27 cellular contexts compared by ENCODE assay signal in the genomic region with DNA sequence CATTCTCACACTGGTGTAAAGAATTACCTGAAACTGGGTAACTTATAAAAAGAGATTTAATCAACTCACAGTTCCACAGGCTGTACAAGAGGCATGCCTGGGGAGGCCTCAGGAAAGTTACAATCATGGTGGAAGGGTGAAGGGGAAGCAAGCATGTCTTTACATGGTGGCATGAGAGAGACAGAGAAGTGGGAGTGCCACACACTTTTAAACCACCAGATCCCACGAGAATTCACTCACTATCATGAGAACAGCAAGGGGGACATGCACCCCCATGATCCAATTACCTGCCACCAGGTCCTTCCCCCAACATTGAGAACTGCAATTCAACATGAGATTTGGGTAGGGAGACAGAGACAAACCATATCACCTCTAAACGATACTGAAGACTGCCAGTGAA. TPM values are rescaled to one million over a fixed set of nuclear protein-coding genes. Genes with fewer than 3 reads are reported as not detected.
"Had no signal": no experiment of that assay in that cellular context is flagged by ENCODE, and none has a peak within 500 bp of the region (broad histone marks: within the 10 kb centered on the region; RNA-seq: fewer than 3 reads in every experiment).

No MANE protein-coding gene starts in this region.

- H3K4me1 Mint-ChIP-seq: natural killer cell; neural crest cell; stimulated activated effector memory CD8-positive, alpha-beta T cell treated with anti-CD3 and anti-CD28 coated beads, Interleukin-12 subunit alpha, Interleukin-12 subunit beta, amount 100 ng/mL, for 72 hours had no signal

- H3K27me3 ChIP-seq: esophagus squamous epithelium, left lung, sigmoid colon, stomach, thyroid gland had no signal

- DNase-seq: dermis blood vessel endothelial cell; effector memory CD4-positive, alpha-beta T cell; esophagus squamous epithelium; foreskin melanocyte; glutamatergic neuron; heart right ventricle; hippocampal formation; left cardiac atrium; left lung; natural killer cell; right cardiac atrium; sigmoid colon; stimulated activated CD4-positive, alpha-beta T cell treated with anti-CD3 and anti-CD28 coated beads, Interleukin-2, amount 100 ng/mL, for 24 hours; stimulated activated CD4-positive, alpha-beta T cell treated with anti-CD3 and anti-CD28 coated beads, Interleukin-4, amount 100 ng/mL, for 24 hours; stimulated activated naive CD4-positive, alpha-beta T cell treated with Interleukin-2 at 50 U/mL for 16 hours; stomach; thyroid gland had no signal

- H3K4me3 Mint-ChIP-seq: natural killer cell; neural crest cell; stimulated activated effector memory CD8-positive, alpha-beta T cell treated with anti-CD3 and anti-CD28 coated beads, Interleukin-12 subunit alpha, Interleukin-12 subunit beta, amount 100 ng/mL, for 72 hours; type B pancreatic cell had no signal

- H3K27me3 Mint-ChIP-seq: type B pancreatic cell had no signal

- H3K4me3 ChIP-seq: coronary artery, esophagus squamous epithelium, heart right ventricle, left lung, prostate gland, sigmoid colon, stomach, thyroid gland had no signal

- H3K4me1 ChIP-seq: heart right ventricle, left lung, prostate gland, sigmoid colon, stomach, thyroid gland had no signal

- FAIRE-seq: islet of Langerhans had no signal

- ATAC-seq: heart right ventricle; left cardiac atrium; left lung; natural killer cell; right cardiac atrium; stimulated activated effector memory CD8-positive, alpha-beta T cell treated with anti-CD3 and anti-CD28 coated beads, Interleukin-12 subunit alpha, Interleukin-12 subunit beta, amount 100 ng/mL, for 72 hours had no signal

- H3K9me3 ChIP-seq: esophagus squamous epithelium, heart right ventricle, left lung, prostate gland, sigmoid colon, stomach, thyroid gland had no signal

- H3K27ac ChIP-seq: coronary artery, esophagus squamous epithelium, heart right ventricle, left lung, prostate gland, sigmoid colon, stomach, thyroid gland had no signal

- H3K36me3 ChIP-seq: esophagus squamous epithelium, heart right ventricle, left lung, prostate gland, sigmoid colon, stomach, thyroid gland had no signal

- H3K36me3 Mint-ChIP-seq: natural killer cell; stimulated activated effector memory CD8-positive, alpha-beta T cell treated with anti-CD3 and anti-CD28 coated beads, Interleukin-12 subunit alpha, Interleukin-12 subunit beta, amount 100 ng/mL, for 72 hours; type B pancreatic cell had no signal

- H3K27ac Mint-ChIP-seq: natural killer cell; stimulated activated effector memory CD8-positive, alpha-beta T cell treated with anti-CD3 and anti-CD28 coated beads, Interleukin-12 subunit alpha, Interleukin-12 subunit beta, amount 100 ng/mL, for 72 hours; type B pancreatic cell had no signal

RNA-seq across cellular contexts. Expression of a gene that starts 23.0 kb away (rescaled TPM):
- total RNA-seq: mononuclear cell, natural killer cell, prostate gland, sigmoid colon, subcutaneous adipose tissue, thyroid gland, urinary bladder had no signal
- polyA plus RNA-seq: right cardiac atrium had no signal

RNA-seq across cellular contexts. Expression of a gene that starts 33.7 kb away (rescaled TPM):
- total RNA-seq: neural crest cell, skeletal muscle tissue had no signal
